In genomic region chr17:27793168-27793905, GRCh38 we compare ENCODE assay signal across 8 cellular contexts. TPM values are rescaled to one million over a fixed set of nuclear protein-coding genes. Genes with fewer than 3 reads are reported as not detected.
DNase-seq lines count a peak whose midpoint lies in the region; ATAC-seq lines count a peak whose summit lies in the region.

No MANE protein-coding gene starts in this region.

- peak overlapping the region; percentile 47 for H3K4me3 Mint-ChIP-seq in activated naive CD8-positive, alpha-beta T cell treated with anti-CD3 and anti-CD28 coated beads, Interleukin-2, amount 10 ng/mL, durations not matched to agents 7 days and 5 days
- H3K4me3 Mint-ChIP-seq in immature natural killer cell = peak overlapping the region in 4 of 5 donors; percentile 0 to 64 (median 28)
- H3K4me3 Mint-ChIP-seq in stimulated activated naive CD8-positive, alpha-beta T cell treated with anti-CD3 and anti-CD28 coated beads, Interleukin-15, amount 100 ng/mL, for 72 hours = peak overlapping the region; percentile 53 to 68

- H3K36me3 Mint-ChIP-seq in activated naive CD8-positive, alpha-beta T cell treated with anti-CD3 and anti-CD28 coated beads, Interleukin-2, amount 10 ng/mL, durations not matched to agents 7 days and 5 days = no peaks in the 10 kb centered on the region
- peaks cover 0 to 3% (median 0%) of the 10 kb centered on the region in 3 donors for H3K36me3 Mint-ChIP-seq in immature natural killer cell

- no peaks in the 10 kb centered on the region for H3K9me3 Mint-ChIP-seq in activated naive CD8-positive, alpha-beta T cell treated with anti-CD3 and anti-CD28 coated beads, Interleukin-2, amount 10 ng/mL, durations not matched to agents 7 days and 5 days
- H3K9me3 Mint-ChIP-seq in immature natural killer cell = no peaks in the 10 kb centered on the region
- no peaks in the 10 kb centered on the region for H3K9me3 Mint-ChIP-seq in stimulated activated naive CD8-positive, alpha-beta T cell treated with anti-CD3 and anti-CD28 coated beads, Interleukin-15, amount 100 ng/mL, for 72 hours

- DNase-seq in NCI-H524 (lab: John Stamatoyannopoulos, UW) = peak; percentile 51 to 80
- no peak for DNase-seq in NCI-H524 treated with DMSO at 0.1 percent for 48 hours (lab: John Stamatoyannopoulos, UW)
- no peak for DNase-seq in activated naive CD8-positive, alpha-beta T cell treated with anti-CD3 and anti-CD28 coated beads, Interleukin-2, amount 10 ng/mL, durations not matched to agents 7 days and 5 days
- DNase-seq in immature natural killer cell = no peak
- DNase-seq in stimulated activated naive CD8-positive, alpha-beta T cell treated with anti-CD3 and anti-CD28 coated beads, Interleukin-15, amount 100 ng/mL, for 72 hours = no peak
- no peak for DNase-seq in 8988T
- DNase-seq in hepatic stellate cell (ENCODE audit: low spot score) = no peak

- H3K4me1 Mint-ChIP-seq in activated naive CD8-positive, alpha-beta T cell treated with anti-CD3 and anti-CD28 coated beads, Interleukin-2, amount 10 ng/mL, durations not matched to agents 7 days and 5 days = peaks cover 5% of the 10 kb centered on the region
- H3K4me1 Mint-ChIP-seq in immature natural killer cell = peaks cover 5 to 6% of the 10 kb centered on the region in 2 donors
- peaks cover 8% of the 10 kb centered on the region for H3K4me1 Mint-ChIP-seq in stimulated activated naive CD8-positive, alpha-beta T cell treated with anti-CD3 and anti-CD28 coated beads, Interleukin-15, amount 100 ng/mL, for 72 hours

- peaks cover 43% of the 10 kb centered on the region for H3K27me3 Mint-ChIP-seq in activated naive CD8-positive, alpha-beta T cell treated with anti-CD3 and anti-CD28 coated beads, Interleukin-2, amount 10 ng/mL, durations not matched to agents 7 days and 5 days
- H3K27me3 Mint-ChIP-seq in immature natural killer cell (ENCODE audit: low read depth in 3 of 3) = peaks cover 10 to 21% (median 16%) of the 10 kb centered on the region in 3 donors
- H3K27me3 Mint-ChIP-seq in stimulated activated naive CD8-positive, alpha-beta T cell treated with anti-CD3 and anti-CD28 coated beads, Interleukin-15, amount 100 ng/mL, for 72 hours = peaks cover 67% of the 10 kb centered on the region

- H3K27ac Mint-ChIP-seq in activated naive CD8-positive, alpha-beta T cell treated with anti-CD3 and anti-CD28 coated beads, Interleukin-2, amount 10 ng/mL, durations not matched to agents 7 days and 5 days = no peak overlapping the region
- H3K27ac Mint-ChIP-seq in immature natural killer cell = no peak overlapping the region
- H3K27ac Mint-ChIP-seq in stimulated activated naive CD8-positive, alpha-beta T cell treated with anti-CD3 and anti-CD28 coated beads, Interleukin-15, amount 100 ng/mL, for 72 hours = no peak overlapping the region

- POLR2A ChIA-PET in activated naive CD8-positive, alpha-beta T cell treated with anti-CD3 and anti-CD28 coated beads, Interleukin-2, amount 10 ng/mL, durations not matched to agents 7 days and 5 days (lab: Charles Lee) = no interaction called here

- ATAC-seq in activated naive CD8-positive, alpha-beta T cell treated with anti-CD3 and anti-CD28 coated beads, Interleukin-2, amount 10 ng/mL, durations not matched to agents 7 days and 5 days (ENCODE audit: low read depth) = peak; percentile 49
- ATAC-seq in stimulated activated naive CD8-positive, alpha-beta T cell treated with anti-CD3 and anti-CD28 coated beads, Interleukin-15, amount 100 ng/mL, for 72 hours = peak; percentile 63
- ATAC-seq in HG03095 (IDR thresholded peaks at IDR 0.05; ENCODE audit: unreplicated experiment) = no peak

RNA-seq across cellular contexts. Expression of gene NOS2, which starts 7.0 kb away (rescaled TPM):
- under 1 TPM; 0.09 to 0.30 TPM for total RNA-seq in activated naive CD8-positive, alpha-beta T cell treated with anti-CD3 and anti-CD28 coated beads, Interleukin-2, amount 10 ng/mL, durations not matched to agents 7 days and 5 days
- not detected for polyA plus RNA-seq in immature natural killer cell

Comparison
In these comparisons a context has a peak if more than half of its experiments do, and no peak if none do; other contexts are left out.
1. DNase-seq: peak in NCI-H524 (2 of 2); none in NCI-H524 treated with DMSO at 0.1 percent for 48 hours (single experiment), activated naive CD8-positive, alpha-beta T cell treated with anti-CD3 and anti-CD28 coated beads, Interleukin-2, amount 10 ng/mL, durations not matched to agents 7 days and 5 days (single experiment), immature natural killer cell (0 of 3), stimulated activated naive CD8-positive, alpha-beta T cell treated with anti-CD3 and anti-CD28 coated beads, Interleukin-15, amount 100 ng/mL, for 72 hours (0 of 2), 8988T (single experiment) and hepatic stellate cell (single experiment).
2. Peak in every context shown above with its lines, with median percentiles within 50 percentile points of each other: H3K4me3 Mint-ChIP-seq.